In genomic region chr12:56622535-56622934, GRCh38 we compare ENCODE assay signal across 22 cellular contexts. TPM values are rescaled to one million over a fixed set of nuclear protein-coding genes. Genes with fewer than 3 reads are reported as not detected.
DNase-seq lines count a peak whose midpoint lies in the region; ATAC-seq and TF ChIP-seq lines count a peak whose summit lies in the region.
"Had no signal": no experiment of that assay in that cellular context is flagged by ENCODE, and none has a peak within 500 bp of the region (broad histone marks: within the 10 kb centered on the region; RNA-seq: fewer than 3 reads in every experiment).

No MANE protein-coding gene starts in this region.

- POLR2A ChIA-PET in CD4-positive, alpha-beta T cell (lab: Charles Lee): interaction anchor here (8.8 kb wide), 1 partner anchor 13 kb away, joined by 69 read pairs; no protein-coding TSS in a partner anchor

- intact Hi-C loops in CD4-positive, alpha-beta T cell (cut with DNase I, micrococcal nuclease): no loop called here

- peaks cover 30% of the 10 kb centered on the region for H3K36me3 Mint-ChIP-seq in T-helper 1 cell treated with Interleukin-12 subunit alpha and Interleukin-12 subunit beta and Interleukin-4 antibody, amounts not matched to agents 30 μg/mL and 1 μg/mL, for 36 hours (ENCODE audit: low read depth)
- H3K36me3 Mint-ChIP-seq in CD4-positive, alpha-beta T cell (ENCODE audit: low read depth): peaks cover 68% of the 10 kb centered on the region
- peaks cover 95% of the 10 kb centered on the region for H3K36me3 Mint-ChIP-seq in activated T-helper 17 cell treated with anti-CD3 and anti-CD28 coated beads, Interleukin-2, amount 50 U/mL, for 72 hours (ENCODE audit: low read depth)
- peaks cover 3 to 12% (median 7%) of the 10 kb centered on the region in 3 donors for H3K36me3 Mint-ChIP-seq in immature natural killer cell

- CTCF ChIA-PET in CD4-positive, alpha-beta T cell (lab: Charles Lee): interaction anchor here (3.6 kb wide), 1 partner anchor 13 kb away, joined by 30 read pairs; no protein-coding TSS in a partner anchor

- no peaks in the 10 kb centered on the region for H3K9me3 Mint-ChIP-seq in T-helper 1 cell treated with Interleukin-12 subunit alpha and Interleukin-12 subunit beta and Interleukin-4 antibody, amounts not matched to agents 30 μg/mL and 1 μg/mL, for 36 hours
- H3K9me3 Mint-ChIP-seq in CD4-positive, alpha-beta T cell: no peaks in the 10 kb centered on the region
- no peaks in the 10 kb centered on the region for H3K9me3 Mint-ChIP-seq in activated T-helper 17 cell treated with anti-CD3 and anti-CD28 coated beads, Interleukin-2, amount 50 U/mL, for 72 hours
- no peaks in the 10 kb centered on the region for H3K9me3 Mint-ChIP-seq in immature natural killer cell

- no peak overlapping the region for H3K27ac ChIP-seq in CD4-positive, alpha-beta T cell (ENCODE audit: low read depth, low read length)
- H3K27ac ChIP-seq: lower lobe of right lung, Peyer's patch, psoas muscle had no signal

- ATAC-seq in CD4-positive, alpha-beta T cell (ENCODE audit: poor library complexity): no peak
- ATAC-seq in activated T-helper 17 cell treated with anti-CD3 and anti-CD28 coated beads, Interleukin-2, amount 50 U/mL, for 72 hours (replicated peaks): peak; percentile 47
- no peak for ATAC-seq in GM19035 (IDR thresholded peaks at IDR 0.05; ENCODE audit: unreplicated experiment)
- ATAC-seq: K562, lower lobe of right lung, psoas muscle had no signal

- no peak for DNase-seq in T-helper 1 cell
- DNase-seq in CD4-positive, alpha-beta T cell: no peak
- no peak for DNase-seq in immature natural killer cell
- DNase-seq in SKM-1 treated with dmso at 0.1 percent for 144 hours (lab: John Stamatoyannopoulos, UW; ENCODE audit: unreplicated experiment): no peak
- no peak for DNase-seq in cerebellum (ENCODE audit: low spot score)
- DNase-seq: activated CD4-positive, CD25-positive, alpha-beta regulatory T cell treated with anti-CD3 and anti-CD28 coated beads, Interleukin-2, amount 50 U/mL, for 72 hours; anterior cingulate cortex; central memory CD4-positive, alpha-beta T cell; dermis blood vessel endothelial cell; DMS53; lower lobe of right lung; MM.1S; NCI-H1436; NCI-H2107; NCI-H510A treated with DMSO at 0.1 percent for 48 hours; Peyer's patch; psoas muscle; SIG-M5 had no signal

- H3K27ac Mint-ChIP-seq in T-helper 1 cell treated with Interleukin-12 subunit alpha and Interleukin-12 subunit beta and Interleukin-4 antibody, amounts not matched to agents 30 μg/mL and 1 μg/mL, for 36 hours: peak overlapping the region; percentile 39
- peak overlapping the region; percentile 18 for H3K27ac Mint-ChIP-seq in CD4-positive, alpha-beta T cell
- peak overlapping the region; percentile 38 for H3K27ac Mint-ChIP-seq in activated T-helper 17 cell treated with anti-CD3 and anti-CD28 coated beads, Interleukin-2, amount 50 U/mL, for 72 hours
- H3K27ac Mint-ChIP-seq in immature natural killer cell: peak overlapping the region; percentile 5 to 77 (median 66)

- no peak overlapping the region for H3K4me3 Mint-ChIP-seq in T-helper 1 cell treated with Interleukin-12 subunit alpha and Interleukin-12 subunit beta and Interleukin-4 antibody, amounts not matched to agents 30 μg/mL and 1 μg/mL, for 36 hours
- H3K4me3 Mint-ChIP-seq in CD4-positive, alpha-beta T cell: no peak overlapping the region
- no peak overlapping the region for H3K4me3 Mint-ChIP-seq in activated T-helper 17 cell treated with anti-CD3 and anti-CD28 coated beads, Interleukin-2, amount 50 U/mL, for 72 hours
- no peak overlapping the region for H3K4me3 Mint-ChIP-seq in immature natural killer cell

- H3K27me3 Mint-ChIP-seq in T-helper 1 cell treated with Interleukin-12 subunit alpha and Interleukin-12 subunit beta and Interleukin-4 antibody, amounts not matched to agents 30 μg/mL and 1 μg/mL, for 36 hours (ENCODE audit: low read depth): no peaks in the 10 kb centered on the region
- H3K27me3 Mint-ChIP-seq in CD4-positive, alpha-beta T cell: no peaks in the 10 kb centered on the region
- no peaks in the 10 kb centered on the region for H3K27me3 Mint-ChIP-seq in activated T-helper 17 cell treated with anti-CD3 and anti-CD28 coated beads, Interleukin-2, amount 50 U/mL, for 72 hours
- H3K27me3 Mint-ChIP-seq in immature natural killer cell (ENCODE audit: low read depth in 3 of 3): peaks cover 0 to 3% (median 0%) of the 10 kb centered on the region in 3 donors

- H3K4me1 Mint-ChIP-seq in T-helper 1 cell treated with Interleukin-12 subunit alpha and Interleukin-12 subunit beta and Interleukin-4 antibody, amounts not matched to agents 30 μg/mL and 1 μg/mL, for 36 hours (ENCODE audit: low read depth): peaks cover 32% of the 10 kb centered on the region
- H3K4me1 Mint-ChIP-seq in CD4-positive, alpha-beta T cell (ENCODE audit: low read depth): peaks cover 59% of the 10 kb centered on the region
- peaks cover 27% of the 10 kb centered on the region for H3K4me1 Mint-ChIP-seq in activated T-helper 17 cell treated with anti-CD3 and anti-CD28 coated beads, Interleukin-2, amount 50 U/mL, for 72 hours
- peaks cover 55 to 82% of the 10 kb centered on the region in 2 donors for H3K4me1 Mint-ChIP-seq in immature natural killer cell

- no peaks in the 10 kb centered on the region for H3K9me3 ChIP-seq in CD4-positive, alpha-beta T cell (ENCODE audit: control insufficient read depth, low read length)
- H3K9me3 ChIP-seq: lower lobe of right lung, Peyer's patch, psoas muscle had no signal

- TF ChIP-seq CTCF in CD4-positive, alpha-beta T cell (IDR thresholded peaks at IDR 0.05): no peak

- no peaks in the 10 kb centered on the region for H3K27me3 ChIP-seq in CD4-positive, alpha-beta T cell (ENCODE audit: control insufficient read depth, insufficient read depth, low read length)
- H3K27me3 ChIP-seq: Peyer's patch had no signal

RNA-seq across cellular contexts. Expression of gene BAZ2A, which starts 7.6 kb away (rescaled TPM):
- total RNA-seq in CD4-positive, alpha-beta T cell: 100 to 1,000 TPM; 207 to 211 TPM
- total RNA-seq in activated T-helper 17 cell treated with anti-CD3 and anti-CD28 coated beads, Interleukin-2, amount 50 U/mL, for 72 hours: 100 to 1,000 TPM in 1 of 2 donors, 10 to 100 TPM in 1; 97.8 to 166 TPM
- polyA plus RNA-seq in immature natural killer cell: 10 to 100 TPM in 2 of 3 donors, 1 to 10 TPM in 1; 6.5 to 37.5 (median 11.9) TPM
- total RNA-seq in cerebellum: 32.8 TPM

RNA-seq across cellular contexts. Expression of gene ATP5F1B, which starts 23.2 kb away (rescaled TPM):
- total RNA-seq in CD4-positive, alpha-beta T cell: 100 to 1,000 TPM; 305 to 318 TPM
- total RNA-seq in activated T-helper 17 cell treated with anti-CD3 and anti-CD28 coated beads, Interleukin-2, amount 50 U/mL, for 72 hours: 100 to 1,000 TPM; 489 to 941 TPM
- 1,000 to 10,000 TPM in 1 of 3 donors, 100 to 1,000 TPM in 2; 795 to 1,475 (median 867) TPM for polyA plus RNA-seq in immature natural killer cell
- 238 TPM for total RNA-seq in cerebellum
